Comparison of ENCODE assay signal across 26 cellular contexts in genomic region chr9:3271157-3271556, GRCh38.
"Had no signal": no experiment of that assay in that cellular context is flagged by ENCODE, and none has a peak within 500 bp of the region (broad histone marks: within the 10 kb centered on the region; RNA-seq: fewer than 3 reads in every experiment).

No MANE protein-coding gene starts in this region.

- H3K9me3 Mint-ChIP-seq: mesothelial cell of epicardium, naive B cell had no signal

- FAIRE-seq: colon, endothelial cell of umbilical vein, islet of Langerhans, keratinocyte had no signal

- H3K4me3 ChIP-seq: coronary artery, dorsolateral prefrontal cortex, esophagus squamous epithelium, gastrocnemius medialis, heart right ventricle, left lung, lower lobe of right lung, mucosa of descending colon had no signal

- H3K27me3 ChIP-seq: dorsolateral prefrontal cortex, esophagus squamous epithelium, gastrocnemius medialis, heart right ventricle, left lung had no signal

- H3K4me3 Mint-ChIP-seq: mesothelial cell of epicardium, naive B cell had no signal

- H3K27ac Mint-ChIP-seq: mesothelial cell of epicardium had no signal

- H3K4me1 ChIP-seq: esophagus squamous epithelium, gastrocnemius medialis, heart right ventricle, left lung, lower lobe of right lung had no signal

- H3K27ac ChIP-seq: coronary artery, dorsolateral prefrontal cortex, esophagus squamous epithelium, gastrocnemius medialis, heart right ventricle, left lung, lower lobe of right lung had no signal

- ATAC-seq: esophagus mucosa, gastrocnemius medialis, heart right ventricle, left cardiac atrium, left lung, left ventricle myocardium superior, lower lobe of right lung, mucosa of descending colon had no signal

- H3K9me3 ChIP-seq: esophagus squamous epithelium, gastrocnemius medialis, heart right ventricle, left lung, lower lobe of right lung, mucosa of descending colon had no signal

- H3K4me1 Mint-ChIP-seq: mesothelial cell of epicardium, naive B cell had no signal

- H3K27me3 Mint-ChIP-seq: naive B cell had no signal

- DNase-seq: dermis blood vessel endothelial cell; dorsolateral prefrontal cortex; effector CD4-positive, alpha-beta T cell; effector memory CD4-positive, alpha-beta T cell; esophagus squamous epithelium; foreskin fibroblast; foreskin melanocyte; gastrocnemius medialis; glutamatergic neuron; head of caudate nucleus; heart right ventricle; hippocampal formation; left cardiac atrium; left lung; left ventricle myocardium superior; lower lobe of right lung; mesenchymal stem cell; mucosa of descending colon; naive B cell had no signal
